ENCODE assay signal across 13 cellular contexts in genomic region chr1:66397192-66397591, GRCh38.
A peak's percentile ranks its signal among the peaks of the same experiment; 100 is the strongest.
DNase-seq lines count a peak whose midpoint lies in the region; ATAC-seq, FAIRE-seq and TF ChIP-seq lines count a peak whose summit lies in the region.
"Had no signal": no experiment of that assay in that cellular context is flagged by ENCODE, and none has a peak within 500 bp of the region (broad histone marks: within the 10 kb centered on the region; RNA-seq: fewer than 3 reads in every experiment).

No MANE protein-coding gene starts in this region.

- no peaks in the 10 kb centered on the region for H3K36me3 Mint-ChIP-seq in dendritic cell treated with granulocyte-macrophage colony-stimulating factor and Interleukin-4, amounts not matched to agents 40 ng/mL and 50 ng/mL, for 4 days (ENCODE audit: low read depth)

- peaks cover 16% of the 10 kb centered on the region for H3K27me3 Mint-ChIP-seq in dendritic cell treated with granulocyte-macrophage colony-stimulating factor and Interleukin-4, amounts not matched to agents 40 ng/mL and 50 ng/mL, for 4 days

- H3K4me3 ChIP-seq in kidney (ENCODE audit: low read length in 2 of 2): no peak overlapping the region
- H3K4me3 ChIP-seq: heart right ventricle, thyroid gland had no signal

- H3K4me1 ChIP-seq in kidney (ENCODE audit: control insufficient read depth in 1 of 2, insufficient read depth in 1 of 2, low read depth in 1 of 2, low read length in 2 of 2): peaks cover 0 to 2% of the 10 kb centered on the region in 2 donors

- TF ChIP-seq CTCF in kidney (IDR thresholded peaks at IDR 0.05; ENCODE audit: borderline replicate concordance, extremely low read depth, insufficient read depth): no peak

- H3K9ac ChIP-seq in kidney (ENCODE audit: low read length in 2 of 2): no peak overlapping the region

- peak overlapping the region; percentile 65 for H3K27ac Mint-ChIP-seq in dendritic cell treated with granulocyte-macrophage colony-stimulating factor and Interleukin-4, amounts not matched to agents 40 ng/mL and 50 ng/mL, for 4 days

- no peak for DNase-seq in KBM-7
- DNase-seq in kidney: no peak
- no peak for DNase-seq in activated gamma-delta T cell treated with Interleukin-2 at 50 U/mL for 16 hours
- DNase-seq in SW 1271 (lab: John Stamatoyannopoulos, UW): no peak
- DNase-seq: activated T-cell treated with anti-CD3 and anti-CD28 coated beads, Interleukin-2, amount 50 U/mL, for 1 hour; DMS79; heart right ventricle; NCI-H187 treated with DMSO at 0.1 percent for 48 hours; thyroid gland had no signal

- H3K4me3 Mint-ChIP-seq in dendritic cell treated with granulocyte-macrophage colony-stimulating factor and Interleukin-4, amounts not matched to agents 40 ng/mL and 50 ng/mL, for 4 days: no peak overlapping the region

- H3K36me3 ChIP-seq in kidney (ENCODE audit: control insufficient read depth in 1 of 2, insufficient read depth in 2 of 2, low read length in 2 of 2): no peaks in the 10 kb centered on the region
- H3K36me3 ChIP-seq: heart right ventricle, thyroid gland had no signal

- no peaks in the 10 kb centered on the region for H3K9me3 ChIP-seq in kidney (ENCODE audit: control insufficient read depth in 1 of 2, low read length in 2 of 2)
- H3K9me3 ChIP-seq: heart right ventricle, thyroid gland had no signal

- no peak for FAIRE-seq in kidney (lab: Jason Lieb, UNC)

- intact Hi-C loops in dendritic cell treated with granulocyte-macrophage colony-stimulating factor and Interleukin-4, amounts not matched to agents 40 ng/mL and 50 ng/mL, for 4 days (cut with micrococcal nuclease): loop anchor here (5.0 kb wide), 1 partner anchor 40 kb away; no protein-coding TSS in a partner anchor
- intact Hi-C loops in kidney (cut with DNase I): no loop called here

- H3K9me3 Mint-ChIP-seq in dendritic cell treated with granulocyte-macrophage colony-stimulating factor and Interleukin-4, amounts not matched to agents 40 ng/mL and 50 ng/mL, for 4 days: no peaks in the 10 kb centered on the region

- no peak overlapping the region for H3K27ac ChIP-seq in kidney (ENCODE audit: low read depth in 2 of 2, low read length in 2 of 2)
- H3K27ac ChIP-seq: thyroid gland had no signal

- peak; percentile 38 for ATAC-seq in GM18873 (IDR thresholded peaks at IDR 0.05; ENCODE audit: low FRiP score, unreplicated experiment)
- peak; percentile 37 for ATAC-seq in GM21786 (IDR thresholded peaks at IDR 0.05; ENCODE audit: unreplicated experiment)
- ATAC-seq in HG03439 (IDR thresholded peaks at IDR 0.05; ENCODE audit: unreplicated experiment): peak; percentile 32

- peaks cover 76% of the 10 kb centered on the region for H3K4me1 Mint-ChIP-seq in dendritic cell treated with granulocyte-macrophage colony-stimulating factor and Interleukin-4, amounts not matched to agents 40 ng/mL and 50 ng/mL, for 4 days (ENCODE audit: low read depth)

- in situ Hi-C loops in KBM-7 (cut with MboI; ENCODE audit: low pct_unique_long_range_greater_than_20kb, low sequenced_read_pairs): no loop called here
